Comparison of ENCODE assay signal across 22 cellular contexts in the genomic region with DNA sequence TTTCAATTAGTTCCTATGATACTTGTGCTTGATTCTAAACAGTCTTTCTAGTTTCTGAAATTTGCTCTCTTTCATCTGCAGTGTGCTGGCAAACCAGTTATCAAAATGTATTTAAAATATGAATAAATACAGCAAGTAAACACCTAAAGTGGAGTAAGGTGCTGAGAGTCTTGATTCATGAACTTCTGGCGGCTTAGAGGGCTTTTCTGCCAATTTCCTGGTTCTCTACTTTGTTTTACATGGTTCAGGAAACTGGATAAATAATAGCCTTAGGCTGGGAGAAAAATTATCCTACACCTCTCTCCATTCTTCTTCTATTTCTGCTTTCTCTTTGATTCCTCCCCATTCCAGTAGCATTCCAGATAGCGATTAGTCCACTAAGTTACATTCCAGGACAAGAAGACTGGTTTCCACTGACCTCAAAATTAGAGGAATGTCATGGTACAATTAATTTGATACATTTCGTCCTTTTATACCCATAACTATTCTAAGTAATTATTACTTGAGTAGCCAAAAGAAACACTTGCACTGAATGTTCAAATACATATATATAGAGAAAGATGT. TPM values are rescaled to one million over a fixed set of nuclear protein-coding genes. Genes with fewer than 3 reads are reported as not detected.
DNase-seq lines count a peak whose midpoint lies in the region; ATAC-seq and TF ChIP-seq lines count a peak whose summit lies in the region.
"Had no signal": no experiment of that assay in that cellular context is flagged by ENCODE, and none has a peak within 500 bp of the region (broad histone marks: within the 10 kb centered on the region; RNA-seq: fewer than 3 reads in every experiment).

No MANE protein-coding gene starts in this region.

- H3K9me3 ChIP-seq in body of pancreas = no peaks in the 10 kb centered on the region
- H3K9me3 ChIP-seq in tibial nerve = no peaks in the 10 kb centered on the region
- H3K9me3 ChIP-seq: gastroesophageal sphincter, right atrium auricular region, SJSA1, stomach had no signal

- no peaks in the 10 kb centered on the region for H3K9me3 Mint-ChIP-seq in mesothelial cell of epicardium
- H3K9me3 Mint-ChIP-seq: CD8-positive, alpha-beta memory T cell had no signal

- no peak for TF ChIP-seq CTCF in AG10803 (conservative IDR thresholded peaks at IDR 0.05; ENCODE audit: low read length)
- no peak for TF ChIP-seq CTCF in body of pancreas (IDR thresholded peaks at IDR 0.05)
- TF ChIP-seq CTCF in mesothelial cell of epicardium (IDR thresholded peaks at IDR 0.05; ENCODE audit: unreplicated experiment) = no peak
- no peak for TF ChIP-seq CTCF in tibial nerve (IDR thresholded peaks at IDR 0.05)

- H3K27ac Mint-ChIP-seq in mesothelial cell of epicardium = peak overlapping the region; percentile 49

- intact Hi-C loops in body of pancreas (cut with DNase I) = no loop called here

- H3K27ac ChIP-seq in body of pancreas (peak overlapping the region in 1 of 4 donors; percentile 44), tibial nerve (no peak overlapping the region)
- H3K27ac ChIP-seq: coronary artery, gastroesophageal sphincter, right atrium auricular region, SJSA1 had no signal

- H3K4me3 Mint-ChIP-seq in mesothelial cell of epicardium = no peak overlapping the region

- ATAC-seq in body of pancreas = peak; percentile 47
- ATAC-seq: gastroesophageal sphincter, HCT116 had no signal

- H3K4me3 ChIP-seq in AG10803 (ENCODE audit: low read length) (no peak overlapping the region), body of pancreas (no peak overlapping the region), tibial nerve (no peak overlapping the region)
- H3K4me3 ChIP-seq: coronary artery, gastroesophageal sphincter, right atrium auricular region, SJSA1, stomach had no signal

- no peaks in the 10 kb centered on the region for H3K27me3 ChIP-seq in body of pancreas
- H3K27me3 ChIP-seq in tibial nerve = no peaks in the 10 kb centered on the region
- H3K27me3 ChIP-seq: gastroesophageal sphincter, right atrium auricular region, SJSA1, stomach had no signal

- TF ChIP-seq POLR2A in body of pancreas (IDR thresholded peaks at IDR 0.05) (no peak), tibial nerve (IDR thresholded peaks at IDR 0.05) (no peak)

- DNase-seq in AG10803 (ENCODE audit: low read depth) = peak; percentile 47
- peak; percentile 43 for DNase-seq in LHCN-M2 (ENCODE audit: low read depth)
- DNase-seq in body of pancreas = no peak
- DNase-seq in mesothelial cell of epicardium (ENCODE audit: low spot score in 2 of 2, unreplicated experiment in 2 of 2) = no peak
- no peak for DNase-seq in retina
- DNase-seq in tibial nerve (ENCODE audit: low spot score in 2 of 2) = no peak
- DNase-seq in NCI-H774 (lab: John Stamatoyannopoulos, UW) = no peak
- no peak for DNase-seq in DMS 273 (lab: John Stamatoyannopoulos, UW; ENCODE audit: unreplicated experiment)
- DNase-seq: ACHN; activated CD4-positive, CD25-positive, alpha-beta regulatory T cell treated with anti-CD3 and anti-CD28 coated beads, Interleukin-2, amount 50 U/mL, for 72 hours; anterior cingulate cortex; CD8-positive, alpha-beta memory T cell; Karpas-422; NCI-H146; NCI-H446; stomach; T1000 had no signal

- peaks cover 26% of the 10 kb centered on the region for H3K4me1 ChIP-seq in body of pancreas
- peaks cover 0 to 34% (median 12%) of the 10 kb centered on the region in 4 donors for H3K4me1 ChIP-seq in tibial nerve

- H3K4me1 Mint-ChIP-seq in mesothelial cell of epicardium = peaks cover 62% of the 10 kb centered on the region

- no peaks in the 10 kb centered on the region for H3K36me3 Mint-ChIP-seq in mesothelial cell of epicardium

- TF ChIP-seq EP300 in tibial nerve (IDR thresholded peaks at IDR 0.05) = no peak

- H3K36me3 ChIP-seq in body of pancreas (replicated peaks in 1 of 2; ENCODE audit: insufficient read depth in 1 of 2, low read depth in 2 of 2) (no peaks in the 10 kb centered on the region), tibial nerve (no peaks in the 10 kb centered on the region)
- H3K36me3 ChIP-seq: gastroesophageal sphincter, right atrium auricular region, SJSA1, stomach had no signal

- 42 to 50% methylated on average over 3 of the region's 3 CpGs for WGBS in body of pancreas, 2 donors
- 77 to 83% methylated on average over 3 of the region's 3 CpGs for WGBS in tibial nerve, 2 donors

- no peaks in the 10 kb centered on the region for H3K27me3 Mint-ChIP-seq in mesothelial cell of epicardium (ENCODE audit: low read depth)
- H3K27me3 Mint-ChIP-seq: CD8-positive, alpha-beta memory T cell had no signal

RNA-seq across cellular contexts. Expression of gene ATP2B1, which starts 14.9 kb away (rescaled TPM):
- total RNA-seq in LHCN-M2 (2014; rRNA removed) (467 and 521 TPM in 2 replicates), body of pancreas (10 to 100 TPM; 17.1 to 37.9 TPM), mesothelial cell of epicardium (124 to 140 TPM (median 131 TPM) in 3 replicates), tibial nerve (10 to 100 TPM; 21.9 to 47.7 (median 42.1) TPM)
- polyA plus RNA-seq in LHCN-M2 (2012) = 134 TPM

Comparison
In these comparisons a context has a peak if more than half of its experiments do, and no peak if none do; other contexts are left out.
1. DNase-seq: peak in AG10803 (single experiment) and LHCN-M2 (single experiment); none in body of pancreas (0 of 4), mesothelial cell of epicardium (0 of 2), retina (single experiment), tibial nerve (0 of 2), NCI-H774 (single experiment) and DMS 273 (single experiment).